ENCODE assay signal across 1 cellular context in genomic region chr9:129419382-129419899, GRCh38.
TF ChIP-seq lines count a peak whose summit lies in the region.

No MANE protein-coding gene starts in this region.

TF ChIP-seq in GM12878, 131 proteins besides CTCF, POLR2A, EP300 and RAD21 (continued from another document):
- TF ChIP-seq CREB1 (IDR thresholded peaks at IDR 0.05; ENCODE audit: low read depth), result no peak
- TF ChIP-seq ZBTB4 (CRISPR knock-in tag; IDR thresholded peaks at IDR 0.05), result no peak
- TF ChIP-seq NKRF (conservative IDR thresholded peaks at IDR 0.05), result no peak
- peak; percentile 94 for TF ChIP-seq MLLT1 (IDR thresholded peaks at IDR 0.05)
- TF ChIP-seq SRF (IDR thresholded peaks at IDR 0.05; ENCODE audit: low read depth in 2 of 2, low read length in 2 of 2), result 0 out of 4 replicates have a peak, but pooled peaks of 1 of the 2 experiments have one; percentile 54
- no peak for TF ChIP-seq TAF1 (IDR thresholded peaks at IDR 0.05; ENCODE audit: borderline replicate concordance, low read depth, low read length)
- TF ChIP-seq TARDBP (IDR thresholded peaks at IDR 0.05; ENCODE audit: borderline replicate concordance), result no peak
